Comparison of ENCODE assay signal across 8 cellular contexts in the genomic region with DNA sequence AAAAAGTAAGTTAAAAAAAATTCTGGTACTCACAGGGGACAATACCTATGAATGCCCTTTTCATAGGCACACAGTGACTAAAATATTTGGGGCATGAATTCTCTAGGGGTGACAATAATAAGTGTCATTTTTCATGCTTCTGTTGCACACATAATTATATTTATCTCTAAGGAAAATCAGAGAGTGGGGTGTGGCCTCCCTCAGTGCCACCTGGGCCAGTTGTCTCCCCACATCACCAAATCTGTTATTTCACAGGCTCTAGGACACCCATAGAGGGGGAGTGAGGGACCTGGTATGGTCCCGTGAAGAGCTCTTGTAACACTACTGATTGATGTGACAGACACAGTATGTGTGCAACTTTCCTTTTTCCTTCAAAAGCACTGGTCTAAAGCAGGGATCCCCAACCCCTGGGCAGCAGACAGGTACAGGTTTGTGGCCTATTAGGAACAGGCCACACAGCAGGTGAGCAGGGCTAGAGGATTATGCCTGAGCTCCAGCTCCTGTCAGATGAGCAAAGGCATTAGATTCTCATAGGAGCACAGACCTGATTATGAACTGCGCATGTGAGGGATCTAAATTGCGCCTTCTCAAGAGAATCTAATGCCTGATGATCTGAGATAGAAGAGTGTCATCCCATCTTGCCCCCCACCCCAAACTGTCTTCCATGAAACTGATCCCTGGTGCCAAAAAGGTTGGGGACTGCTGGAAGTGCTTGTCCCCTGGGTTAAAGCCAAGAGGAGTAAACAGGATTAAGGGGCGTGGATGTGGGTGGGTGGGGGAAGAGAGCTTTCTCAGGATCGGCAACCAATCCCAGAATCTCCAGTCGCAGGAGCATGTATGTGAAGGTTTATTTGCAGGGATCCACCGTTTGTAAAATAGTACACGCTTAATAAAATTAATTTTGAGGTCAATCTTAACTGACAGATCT. TPM values are rescaled to one million over a fixed set of nuclear protein-coding genes. Genes with fewer than 3 reads are reported as not detected.
DNase-seq lines count a peak whose midpoint lies in the region; ATAC-seq, FAIRE-seq and TF ChIP-seq lines count a peak whose summit lies in the region.

No MANE protein-coding gene starts in this region.

- H3K4me2 ChIP-seq in A549 (peak overlapping the region; percentile 84), SU-DHL-6 (ENCODE audit: low read depth, low read length, poor library complexity, severe bottlenecking) (peak overlapping the region; percentile 94)

- H4K20me1 ChIP-seq in SU-DHL-6 (ENCODE audit: low read depth, low read length) = no peaks in the 10 kb centered on the region

- no peaks in the 10 kb centered on the region for H3K36me3 Mint-ChIP-seq in natural killer cell

- TF ChIP-seq EP300 in A549 (IDR thresholded peaks at IDR 0.05) = no peak

- intact Hi-C loops in natural killer cell (cut with micrococcal nuclease) = loop anchor here (1.0 to 2.0 kb wide), 4 partner anchors 58 to 258 kb away; partner anchors contain the start of genes MANBA, SLC9B2 and UBE2D3

- H3K9ac ChIP-seq in SU-DHL-6 (ENCODE audit: low read length) = peak overlapping the region; percentile 74

- no peaks in the 10 kb centered on the region for H3K27me3 ChIP-seq in SU-DHL-6 (ENCODE audit: low read length)

- 44% methylated on average over 8 of the region's 8 CpGs for WGBS in A549 (ENCODE audit: missing lambda C conversion rate)

- ATAC-seq in A549 (peak; percentile 54 to 60; a peak in 4 of 6 replicates), GM19438 (IDR thresholded peaks at IDR 0.05; ENCODE audit: low read depth, unreplicated experiment) (peak; percentile 3), natural killer cell (no peak), GM18519 (IDR thresholded peaks at IDR 0.05; ENCODE audit: low FRiP score, unreplicated experiment) (no peak)

- no peaks in the 10 kb centered on the region for H3K9me3 Mint-ChIP-seq in natural killer cell

- H3K4me1 ChIP-seq in A549 = peaks cover 5% of the 10 kb centered on the region; the same call in 2 of the 3 replicates

- H3K9me2 ChIP-seq in SU-DHL-6 (replicated peaks; ENCODE audit: insufficient read depth, low read length) = no peaks in the 10 kb centered on the region

- peak overlapping the region; percentile 94 for H3K4me3 Mint-ChIP-seq in natural killer cell

- H3K27ac ChIP-seq in A549 (peak overlapping the region; percentile 88 to 90), SU-DHL-6 (ENCODE audit: low read depth, low read length) (no peak overlapping the region; the same call in 1 of the 2 replicates)

- no peaks in the 10 kb centered on the region for H3K79me2 ChIP-seq in SU-DHL-6 (ENCODE audit: insufficient read depth, low read length)

- H3K4me3 ChIP-seq in A549 = peak overlapping the region; percentile 51
- H3K4me3 ChIP-seq in SU-DHL-6 (ENCODE audit: insufficient read depth, low read length, poor library complexity, severe bottlenecking) = peak overlapping the region; percentile 69
- H3K4me3 ChIP-seq in epithelial cell of proximal tubule (ENCODE audit: low read depth, low read length) = peak overlapping the region; percentile 59

- FAIRE-seq in A549 (lab: Jason Lieb, UNC) = no peak

- TF ChIP-seq POLR2A in A549 (IDR thresholded peaks at IDR 0.05; ENCODE audit: low read length) = no peak

- peaks cover 12 to 13% of the 10 kb centered on the region in 2 donors for H3K4me1 Mint-ChIP-seq in natural killer cell

- H2AFZ ChIP-seq in SU-DHL-6 (ENCODE audit: low read depth, low read length, severe bottlenecking) = peak overlapping the region; percentile 78

- TF ChIP-seq CTCF in A549 (IDR thresholded peaks at IDR 0.05) (no peak), SU-DHL-6 (IDR thresholded peaks at IDR 0.05; ENCODE audit: insufficient read depth, low read length, poor library complexity, severe bottlenecking) (no peak), epithelial cell of proximal tubule (conservative IDR thresholded peaks at IDR 0.05; ENCODE audit: low read depth, low read length) (no peak), natural killer cell (IDR thresholded peaks at IDR 0.05) (no peak)

- no peaks in the 10 kb centered on the region for H3K27me3 Mint-ChIP-seq in natural killer cell (ENCODE audit: low read depth in 2 of 2)

- H3K9me3 ChIP-seq in A549 = no peaks in the 10 kb centered on the region
- H3K9me3 ChIP-seq in SU-DHL-6 (ENCODE audit: insufficient read depth, low read length) = no peaks in the 10 kb centered on the region

- POLR2A ChIA-PET in A549 (lab: Yijun Ruan, JAX) = interaction anchor here (0.5 kb wide), 1 partner anchor 209 kb away, joined by 9 read pairs; no protein-coding TSS in a partner anchor

- no peak for TF ChIP-seq RAD21 in A549 (conservative IDR thresholded peaks at IDR 0.05 in 1 of 2, IDR thresholded peaks at IDR 0.05 in 1 of 2)

- H3K36me3 ChIP-seq in SU-DHL-6 (ENCODE audit: low read length) = no peaks in the 10 kb centered on the region

- peak overlapping the region in 1 of 2 donors; percentile 95 for H3K27ac Mint-ChIP-seq in natural killer cell

- CTCF ChIA-PET in A549 (lab: Yijun Ruan, JAX) = interaction anchor here (0.9 to 1.0 kb wide), 2 partner anchors 395 to 398 kb away, joined by 3 to 4 read pairs; no protein-coding TSS in a partner anchor

- H3F3A ChIP-seq in SU-DHL-6 (ENCODE audit: insufficient read depth) = peaks cover 6% of the 10 kb centered on the region; the same call in 1 of the 2 replicates

- peak; percentile 10 to 36 for DNase-seq in A549 (ENCODE audit: low read depth in 1 of 2, low spot score in 1 of 2)
- no peak for DNase-seq in epithelial cell of proximal tubule (ENCODE audit: low read depth)
- no peak for DNase-seq in natural killer cell
- no peak for DNase-seq in dedifferentiated amniotic fluid mesenchymal stem cell (ENCODE audit: extremely low spot score)
- no peak for DNase-seq in HPDE6-E6E7 (ENCODE audit: extremely low spot score)

TF ChIP-seq in A549, 52 proteins besides CTCF, POLR2A, EP300 and RAD21:
- TF ChIP-seq, protein P1, sequence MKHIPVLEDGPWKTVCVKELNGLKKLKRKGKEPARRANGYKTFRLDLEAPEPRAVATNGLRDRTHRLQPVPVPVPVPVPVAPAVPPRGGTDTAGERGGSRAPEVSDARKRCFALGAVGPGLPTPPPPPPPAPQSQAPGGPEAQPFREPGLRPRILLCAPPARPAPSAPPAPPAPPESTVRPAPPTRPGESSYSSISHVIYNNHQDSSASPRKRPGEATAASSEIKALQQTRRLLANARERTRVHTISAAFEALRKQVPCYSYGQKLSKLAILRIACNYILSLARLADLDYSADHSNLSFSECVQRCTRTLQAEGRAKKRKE (CRISPR knock-in tag; IDR thresholded peaks at IDR 0.05; ENCODE audit: low read depth) = no peak

RNA-seq across cellular contexts. Expression of gene SLC9B1, which starts 0.8 kb away (rescaled TPM):
- 0.28 and 0.39 TPM in 2 replicates for polyA plus RNA-seq in A549 (2011; rRNA removed)
- polyA plus RNA-seq in A549 (2012; cell fraction: cytosol; rRNA removed) = 0.09 TPM in 1 of 2 replicates, not detected in the other
- polyA plus RNA-seq in A549 (2012; cell fraction: nucleus; rRNA removed) = not detected in 2 replicates
- 0.09 to 0.21 TPM (median 0.16 TPM) in 3 replicates for polyA plus RNA-seq in A549 (2017; fragmentation: RNase III; extraction: RNeasy Plus Mini Kit Qiagen cat#74134 plus additional on column Dnase treatment)
- polyA minus RNA-seq in A549 (2011; rRNA and poly(A)+ RNA removed) = not detected in 2 replicates
- total RNA-seq in epithelial cell of proximal tubule = 0.43 and 1.1 TPM in 2 replicates
- total RNA-seq in natural killer cell = 1 to 10 TPM; 2.1 to 4.0 (median 2.5) TPM

RNA-seq across cellular contexts. Expression of gene SLC9B2, which starts 57.9 kb away (rescaled TPM):
- polyA plus RNA-seq in A549 (2011; rRNA removed) (7.9 and 9.2 TPM in 2 replicates), A549 (2017; fragmentation: RNase III; extraction: RNeasy Plus Mini Kit Qiagen cat#74134 plus additional on column Dnase treatment) (6.6 to 7.3 TPM (median 6.6 TPM) in 3 replicates)
- polyA plus RNA-seq in A549 (2012; cell fraction: cytosol; rRNA removed) = 2.9 and 3.8 TPM in 2 replicates
- polyA plus RNA-seq in A549 (2012; cell fraction: nucleus; rRNA removed) = 2.1 and 3.0 TPM in 2 replicates
- polyA minus RNA-seq in A549 (2011; rRNA and poly(A)+ RNA removed) = 6.0 and 6.7 TPM in 2 replicates
- total RNA-seq in epithelial cell of proximal tubule (7.0 and 9.0 TPM in 2 replicates), natural killer cell (10 to 100 TPM; 13.5 to 22.4 (median 17.9) TPM)

Comparison
In these comparisons a context has a peak if more than half of its experiments do, and no peak if none do; other contexts are left out.
1. ATAC-seq: peak in A549 (2 of 2) and GM19438 (single experiment); none in natural killer cell (0 of 3) and GM18519 (single experiment).
2. DNase-seq: peak in A549 (2 of 2); none in epithelial cell of proximal tubule (single experiment), natural killer cell (single experiment), dedifferentiated amniotic fluid mesenchymal stem cell (single experiment) and HPDE6-E6E7 (single experiment).
3. Peak in every context shown above with its lines, with median percentiles within 50 percentile points of each other: H3K4me3 ChIP-seq.